In genomic region chr7:127158659-127159058, GRCh38 we compare ENCODE assay signal across 12 cellular contexts.
DNase-seq lines count a peak whose midpoint lies in the region; ATAC-seq and TF ChIP-seq lines count a peak whose summit lies in the region.
"Had no signal": no experiment of that assay in that cellular context is flagged by ENCODE, and none has a peak within 500 bp of the region (broad histone marks: within the 10 kb centered on the region; RNA-seq: fewer than 3 reads in every experiment).

No MANE protein-coding gene starts in this region.

- POLR2A ChIA-PET in A673 (lab: Charles Lee; ENCODE audit: low non-redundant PET), result no interaction called here
- POLR2A ChIA-PET in activated CD4-positive, alpha-beta memory T cell treated with anti-CD3 and anti-CD28 coated beads for 36 hours (lab: Charles Lee), result no interaction called here

- intact Hi-C loops in A673 (cut with micrococcal nuclease; ENCODE audit: unreplicated experiment), result no loop called here
- intact Hi-C loops in heart left ventricle (cut with DNase I), result no loop called here
- intact Hi-C loops in activated CD4-positive, alpha-beta memory T cell treated with anti-CD3 and anti-CD28 coated beads for 36 hours (cut with micrococcal nuclease), result no loop called here

- no TSS peak for BruUV-seq in A673 (replicated peaks; lab: Mats Ljungman, UMichigan)

- TF ChIP-seq POLR2A in GM18505 (IDR thresholded peaks at IDR 0.05; ENCODE audit: borderline replicate concordance, extremely low read depth, insufficient read depth, insufficient read length) (no peak), heart left ventricle (IDR thresholded peaks at IDR 0.05) (no peak)

- H3K27ac Mint-ChIP-seq in activated CD4-positive, alpha-beta memory T cell treated with anti-CD3 and anti-CD28 coated beads for 36 hours, result no peak overlapping the region
- H3K27ac Mint-ChIP-seq in natural killer cell treated with Interleukin-12 subunit alpha and Interleukin-12 subunit beta and Interleukin-15 and Interleukin-18, amount 100 ng/mL, for 72 hours, result no peak overlapping the region

- no peaks in the 10 kb centered on the region for H3K36me3 Mint-ChIP-seq in activated CD4-positive, alpha-beta memory T cell treated with anti-CD3 and anti-CD28 coated beads for 36 hours
- H3K36me3 Mint-ChIP-seq in natural killer cell treated with Interleukin-12 subunit alpha and Interleukin-12 subunit beta and Interleukin-15 and Interleukin-18, amount 100 ng/mL, for 72 hours, result no peaks in the 10 kb centered on the region

- peak; percentile 69 for TF ChIP-seq CTCF in A673 (conservative IDR thresholded peaks at IDR 0.05; ENCODE audit: low read depth, low read length)
- peak in 2 of 12 donors; percentile 12 for TF ChIP-seq CTCF in heart left ventricle (IDR thresholded peaks at IDR 0.05)

- H3K27me3 ChIP-seq in A673 (replicated peaks; ENCODE audit: insufficient read depth, low read depth, low read length, poor library complexity), result no peaks in the 10 kb centered on the region
- H3K27me3 ChIP-seq in heart left ventricle, result no peaks in the 10 kb centered on the region

- DNase-seq in A673 (ENCODE audit: low spot score), result peak; percentile 33
- peak; percentile 21 for DNase-seq in SW480 (ENCODE audit: low spot score)
- no peak for DNase-seq in NCI-H2196 (lab: John Stamatoyannopoulos, UW; ENCODE audit: unreplicated experiment)
- no peak for DNase-seq in heart left ventricle
- DNase-seq in activated CD4-positive, alpha-beta memory T cell treated with anti-CD3 and anti-CD28 coated beads for 36 hours, result no peak
- DNase-seq in natural killer cell treated with Interleukin-12 subunit alpha and Interleukin-12 subunit beta and Interleukin-15 and Interleukin-18, amount 100 ng/mL, for 72 hours (ENCODE audit: low spot score), result no peak
- DNase-seq: GOT3, hippocampal formation, NCI-H2081 treated with DMSO at 0.1 percent for 48 hours, nucleus accumbens had no signal

- H3K27me3 Mint-ChIP-seq in activated CD4-positive, alpha-beta memory T cell treated with anti-CD3 and anti-CD28 coated beads for 36 hours, result peaks cover 3% of the 10 kb centered on the region
- peaks cover 4 to 29% of the 10 kb centered on the region in 2 donors for H3K27me3 Mint-ChIP-seq in natural killer cell treated with Interleukin-12 subunit alpha and Interleukin-12 subunit beta and Interleukin-15 and Interleukin-18, amount 100 ng/mL, for 72 hours

- H3K9me3 Mint-ChIP-seq in activated CD4-positive, alpha-beta memory T cell treated with anti-CD3 and anti-CD28 coated beads for 36 hours, result no peaks in the 10 kb centered on the region
- no peaks in the 10 kb centered on the region for H3K9me3 Mint-ChIP-seq in natural killer cell treated with Interleukin-12 subunit alpha and Interleukin-12 subunit beta and Interleukin-15 and Interleukin-18, amount 100 ng/mL, for 72 hours

- ATAC-seq in GM18505 (IDR thresholded peaks at IDR 0.05; ENCODE audit: unreplicated experiment) (peak; percentile 64), HG03159 (IDR thresholded peaks at IDR 0.05; ENCODE audit: unreplicated experiment) (peak; percentile 68), heart left ventricle (no peak)
- no peak for ATAC-seq in natural killer cell treated with Interleukin-12 subunit alpha and Interleukin-12 subunit beta and Interleukin-15 and Interleukin-18, amount 100 ng/mL, for 72 hours

- no peaks in the 10 kb centered on the region for H3K4me1 Mint-ChIP-seq in activated CD4-positive, alpha-beta memory T cell treated with anti-CD3 and anti-CD28 coated beads for 36 hours (ENCODE audit: low read depth)
- H3K4me1 Mint-ChIP-seq in natural killer cell treated with Interleukin-12 subunit alpha and Interleukin-12 subunit beta and Interleukin-15 and Interleukin-18, amount 100 ng/mL, for 72 hours (ENCODE audit: low read depth in 2 of 2), result no peaks in the 10 kb centered on the region

- CTCF ChIA-PET in A673 (lab: Charles Lee), result no interaction called here
- CTCF ChIA-PET in activated CD4-positive, alpha-beta memory T cell treated with anti-CD3 and anti-CD28 coated beads for 36 hours (lab: Charles Lee), result interaction anchor here (0.6 to 1.7 kb wide), 5 partner anchors 12 to 1553 kb away, joined by 3 to 4 read pairs (median 3); no protein-coding TSS in a partner anchor

- H3K27ac ChIP-seq in A673 (ENCODE audit: low read depth, low read length, poor library complexity, severe bottlenecking) (no peak overlapping the region), heart left ventricle (no peak overlapping the region)

- H3K4me1 ChIP-seq in A673 (ENCODE audit: insufficient read depth, low read length, poor library complexity, severe bottlenecking), result no peaks in the 10 kb centered on the region
- H3K4me1 ChIP-seq in heart left ventricle, result no peaks in the 10 kb centered on the region

- H3K9me3 ChIP-seq in A673 (ENCODE audit: low read depth, low read length, poor library complexity, severe bottlenecking) (no peaks in the 10 kb centered on the region), heart left ventricle (no peaks in the 10 kb centered on the region)

- no peak overlapping the region for H3K4me3 Mint-ChIP-seq in activated CD4-positive, alpha-beta memory T cell treated with anti-CD3 and anti-CD28 coated beads for 36 hours
- H3K4me3 Mint-ChIP-seq in natural killer cell treated with Interleukin-12 subunit alpha and Interleukin-12 subunit beta and Interleukin-15 and Interleukin-18, amount 100 ng/mL, for 72 hours, result no peak overlapping the region

- H3K36me3 ChIP-seq in A673 (ENCODE audit: insufficient read depth, low read length, poor library complexity, severe bottlenecking) (no peaks in the 10 kb centered on the region), heart left ventricle (no peaks in the 10 kb centered on the region)

- H3K4me3 ChIP-seq in A673 (ENCODE audit: low read depth, low read length, poor library complexity, severe bottlenecking), result no peak overlapping the region
- H3K4me3 ChIP-seq in heart left ventricle, result no peak overlapping the region

- 54 to 71% (median 61%) methylated on average over 3 of the region's 3 CpGs for WGBS in heart left ventricle, 4 donors

Comparison
In these comparisons a context has a peak if more than half of its experiments do, and no peak if none do; other contexts are left out.
1. DNase-seq: peak in A673 (single experiment) and SW480 (single experiment); none in NCI-H2196 (single experiment), heart left ventricle (0 of 5), activated CD4-positive, alpha-beta memory T cell treated with anti-CD3 and anti-CD28 coated beads for 36 hours (single experiment) and natural killer cell treated with Interleukin-12 subunit alpha and Interleukin-12 subunit beta and Interleukin-15 and Interleukin-18, amount 100 ng/mL, for 72 hours (single experiment).
2. ATAC-seq: peak in GM18505 (single experiment) and HG03159 (single experiment); none in heart left ventricle (0 of 4) and natural killer cell treated with Interleukin-12 subunit alpha and Interleukin-12 subunit beta and Interleukin-15 and Interleukin-18, amount 100 ng/mL, for 72 hours (0 of 2).